8 cellular contexts compared by ENCODE assay signal in genomic region chr14:77151245-77151644, GRCh38. TPM values are rescaled to one million over a fixed set of nuclear protein-coding genes. Genes with fewer than 3 reads are reported as not detected.
DNase-seq lines count a peak whose midpoint lies in the region; TF ChIP-seq lines count a peak whose summit lies in the region.

No MANE protein-coding gene starts in this region.

- H3K79me2 ChIP-seq in parathyroid adenoma: no peaks in the 10 kb centered on the region

- intact Hi-C loops in lower leg skin (cut with DNase I; ENCODE audit: low total_unique reads): loop anchor here (10.0 kb wide), 1 partner anchor 64 kb away; no protein-coding TSS in a partner anchor

- H3K27me3 ChIP-seq in brain microvascular endothelial cell (replicated peaks) (peaks cover 23% of the 10 kb centered on the region), parathyroid adenoma (ENCODE audit: control insufficient read depth, insufficient read depth, low read length) (no peaks in the 10 kb centered on the region)

- TF ChIP-seq CTCF in brain microvascular endothelial cell (IDR thresholded peaks at IDR 0.05; ENCODE audit: low read depth, low read length, missing control alignments): peak; percentile 81
- peak; percentile 67 for TF ChIP-seq CTCF in parathyroid adenoma (IDR thresholded peaks at IDR 0.05)
- no peak for TF ChIP-seq CTCF in lower leg skin (IDR thresholded peaks at IDR 0.05)

- DNase-seq in NOMO-1 treated with DMSO at 0.1 percent for 48 hours (lab: John Stamatoyannopoulos, UW; ENCODE audit: unreplicated experiment): peak; percentile 10
- no peak for DNase-seq in NOMO-1 (lab: John Stamatoyannopoulos, UW; ENCODE audit: unreplicated experiment in 2 of 2)
- DNase-seq in NCI-H146 treated with DMSO at 0.1 percent for 48 hours (lab: John Stamatoyannopoulos, UW; ENCODE audit: unreplicated experiment): peak; percentile 29
- no peak for DNase-seq in brain microvascular endothelial cell
- no peak for DNase-seq in putamen (ENCODE audit: low spot score)
- DNase-seq in lower leg skin (ENCODE audit: low spot score in 2 of 2): no peak
- DNase-seq in 8988T: no peak

- TF ChIP-seq POLR2A in lower leg skin (IDR thresholded peaks at IDR 0.05): no peak

- 3 to 6% methylated on average over 5 of the region's 5 CpGs for WGBS in lower leg skin, 2 donors

- no peak overlapping the region for H2AFZ ChIP-seq in parathyroid adenoma

- no peaks in the 10 kb centered on the region for H3K36me3 ChIP-seq in brain microvascular endothelial cell (replicated peaks)
- H3K36me3 ChIP-seq in parathyroid adenoma (ENCODE audit: control insufficient read depth, insufficient read depth, low read length): no peaks in the 10 kb centered on the region

- H3K4me1 ChIP-seq in parathyroid adenoma: peaks cover 3% of the 10 kb centered on the region

- H3K4me3 ChIP-seq in brain microvascular endothelial cell (ENCODE audit: low read depth, low read length) (no peak overlapping the region), parathyroid adenoma (ENCODE audit: low read depth, low read length) (no peak overlapping the region), lower leg skin (ENCODE audit: low read depth, poor library complexity, severe bottlenecking) (no peak overlapping the region)

- in situ Hi-C loops in brain microvascular endothelial cell (cut with HindIII; ENCODE audit: low pct_ligation_motif_present, low sequenced_read_pairs): no loop called here

- H3K4me2 ChIP-seq in parathyroid adenoma (ENCODE audit: low read length): no peak overlapping the region

- H3K27ac ChIP-seq in brain microvascular endothelial cell (no peak overlapping the region), parathyroid adenoma (no peak overlapping the region)

- H3K9me3 ChIP-seq in parathyroid adenoma (ENCODE audit: control insufficient read depth, low read length): no peaks in the 10 kb centered on the region

- no peak overlapping the region for H3K9ac ChIP-seq in parathyroid adenoma

RNA-seq across cellular contexts. Expression of gene ZDHHC22, which starts 9.7 kb away (rescaled TPM):
- total RNA-seq in lower leg skin: not detected

RNA-seq across cellular contexts. Expression of gene TMEM63C, which starts 30.4 kb away (rescaled TPM):
- 10 to 100 TPM; 11.4 to 37.6 (median 18.9) TPM for total RNA-seq in lower leg skin

RNA-seq across cellular contexts. Expression of gene CIPC, which starts 53.2 kb away (rescaled TPM):
- 10 to 100 TPM; 36.6 to 60.0 (median 52.1) TPM for total RNA-seq in lower leg skin

Comparison
In these comparisons a context has a peak if more than half of its experiments do, and no peak if none do; other contexts are left out.
1. DNase-seq: peak in NOMO-1 treated with DMSO at 0.1 percent for 48 hours (single experiment) and NCI-H146 treated with DMSO at 0.1 percent for 48 hours (single experiment); none in NOMO-1 (0 of 2), brain microvascular endothelial cell (single experiment), putamen (single experiment), lower leg skin (0 of 2) and 8988T (single experiment).
2. CTCF ChIP-seq: peak in brain microvascular endothelial cell (single experiment) and parathyroid adenoma (single experiment); none in lower leg skin (0 of 3).